In the genomic region with DNA sequence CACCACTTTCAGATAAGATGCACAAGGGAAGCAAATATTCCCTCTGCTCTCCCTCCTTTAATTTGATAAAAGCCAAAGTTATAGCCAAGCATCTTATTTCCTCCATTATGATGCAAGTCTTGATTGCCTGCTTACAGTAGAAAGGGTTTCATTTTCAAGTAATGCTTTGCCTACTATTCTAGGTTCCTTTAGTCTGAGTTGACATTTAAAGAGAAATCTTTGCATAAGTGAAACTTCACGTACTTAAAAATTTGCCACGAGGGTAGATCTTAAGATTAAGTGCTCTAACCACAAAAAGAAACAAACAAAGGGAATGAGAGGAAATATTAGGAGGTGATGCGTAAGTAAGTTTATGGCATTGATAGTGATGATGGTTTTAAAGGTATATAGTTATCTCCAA, we compare ENCODE assay signal across 8 cellular contexts.
DNase-seq lines count a peak whose midpoint lies in the region; ATAC-seq and TF ChIP-seq lines count a peak whose summit lies in the region.
"Had no signal": no experiment of that assay in that cellular context is flagged by ENCODE, and none has a peak within 500 bp of the region (broad histone marks: within the 10 kb centered on the region; RNA-seq: fewer than 3 reads in every experiment).

No MANE protein-coding gene starts in this region.

- RAD21 ChIA-PET in HCT116 (lab: Charles Lee; ENCODE audit: low non-redundant PET in 1 of 2, low total read pairs in 2 of 2, uncharacterized antibody in 2 of 2, unreplicated experiment in 2 of 2): no interaction called here

- intact Hi-C loops in HCT116 (cut with micrococcal nuclease): loop anchor here (10.0 kb wide), 1 partner anchor 157 kb away; no protein-coding TSS in a partner anchor

- TF ChIP-seq RAD21 in HCT116 (IDR thresholded peaks at IDR 0.05; ENCODE audit: low read depth): no peak

- H3K9ac ChIP-seq in HCT116 (ENCODE audit: low read length): no peak overlapping the region

- H3K79me2 ChIP-seq in HCT116 (ENCODE audit: insufficient read depth, low read length) (no peaks in the 10 kb centered on the region), hepatocyte (no peaks in the 10 kb centered on the region)

- POLR2A ChIA-PET in HCT116 (lab: Charles Lee): no interaction called here
- POLR2A ChIA-PET in RWPE1 (lab: Yijun Ruan, JAX; ENCODE audit: low non-redundant PET): no interaction called here
- POLR2A ChIA-PET in WTC11 (lab: Charles Lee): no interaction called here

- H2AFZ ChIP-seq in HCT116 (ENCODE audit: low read depth, low read length, poor library complexity, severe bottlenecking) (peak overlapping the region; percentile 52), hepatocyte (no peak overlapping the region)

- no peak overlapping the region; the same call in 1 of the 2 replicates for H3K27ac Mint-ChIP-seq in WTC11

- H3K36me3 Mint-ChIP-seq in WTC11: no peaks in the 10 kb centered on the region

- H4K20me1 ChIP-seq in HCT116 (ENCODE audit: insufficient read depth) (no peaks in the 10 kb centered on the region), hepatocyte (ENCODE audit: insufficient read depth, poor library complexity, severe bottlenecking) (no peaks in the 10 kb centered on the region)

- H3K27me3 ChIP-seq in HCT116 (ENCODE audit: insufficient read depth, low read length) (no peaks in the 10 kb centered on the region), hepatocyte (no peaks in the 10 kb centered on the region)
- H3K27me3 ChIP-seq: colonic mucosa had no signal

- 51% methylated on average over 3 of the region's 3 CpGs for WGBS in hepatocyte (ENCODE audit: low lambda C conversion rate, missing lambda C conversion rate)

- no peaks in the 10 kb centered on the region for H3K36me3 ChIP-seq in HCT116 (ENCODE audit: control insufficient read depth in 1 of 2, insufficient read depth in 2 of 2, low read length in 2 of 2)
- no peaks in the 10 kb centered on the region for H3K36me3 ChIP-seq in hepatocyte (replicated peaks; ENCODE audit: insufficient read depth, low read depth)
- H3K36me3 ChIP-seq: colonic mucosa had no signal

- H3K9me3 Mint-ChIP-seq in WTC11: no peaks in the 10 kb centered on the region

- CTCF ChIA-PET in HCT116 (lab: Charles Lee): interaction anchor here (1.2 to 1.6 kb wide), 2 partner anchors 23 to 45 kb away, joined by 4 to 6 read pairs; no protein-coding TSS in a partner anchor
- CTCF ChIA-PET in RWPE1 (lab: Yijun Ruan, JAX): interaction anchor here (4.2 kb wide), 1 partner anchor 23 kb away, joined by 11 read pairs; no protein-coding TSS in a partner anchor
- CTCF ChIA-PET in WTC11 (lab: Charles Lee): interaction anchor here (0.7 to 1.0 kb wide), 2 partner anchors 9 to 45 kb away, joined by 3 read pairs; no protein-coding TSS in a partner anchor

- H3K4me2 ChIP-seq in HCT116 (ENCODE audit: low read length) (no peak overlapping the region), hepatocyte (peak overlapping the region; percentile 31)

- no peak for TF ChIP-seq POLR2A in HCT116 (IDR thresholded peaks at IDR 0.05; ENCODE audit: borderline replicate concordance, extremely low read depth, insufficient read depth, insufficient read length)

- peak; percentile 88 for ATAC-seq in GM19324 (IDR thresholded peaks at IDR 0.05; ENCODE audit: low FRiP score, unreplicated experiment)
- no peak for ATAC-seq in HCT116
- peak; percentile 95 for ATAC-seq in HG03460 (IDR thresholded peaks at IDR 0.05; ENCODE audit: unreplicated experiment)
- ATAC-seq in WTC11: no peak
- ATAC-seq in SK-N-SH treated with all-trans-retinoic acid at 6 μM for 48 hours: no peak

- no peak for DNase-seq in HCT116 (ENCODE audit: low read depth, low spot score)
- DNase-seq in hepatocyte (ENCODE audit: low spot score): no peak
- DNase-seq in RWPE1 (ENCODE audit: low spot score): no peak
- no peak for DNase-seq in WTC11 (ENCODE audit: low spot score)
- DNase-seq: colonic mucosa had no signal

- no peaks in the 10 kb centered on the region for H3K4me1 ChIP-seq in HCT116 (ENCODE audit: control insufficient read depth in 1 of 2, insufficient read depth in 2 of 2, low read length in 2 of 2)
- H3K4me1 ChIP-seq in hepatocyte (ENCODE audit: insufficient read depth): no peaks in the 10 kb centered on the region
- H3K4me1 ChIP-seq: colonic mucosa had no signal

- no peak overlapping the region for H3K4me3 Mint-ChIP-seq in WTC11

- BruUV-seq in HCT116 (replicated peaks; lab: Mats Ljungman, UMichigan): no TSS peak

- no peaks in the 10 kb centered on the region for H3K9me2 ChIP-seq in HCT116 (ENCODE audit: insufficient read depth)
- H3K9me2 ChIP-seq in hepatocyte (replicated peaks; ENCODE audit: insufficient read depth): no peaks in the 10 kb centered on the region

- H3K27ac ChIP-seq in HCT116 (ENCODE audit: low read depth, low read length) (no peak overlapping the region), hepatocyte (no peak overlapping the region), RWPE1 (no peak overlapping the region)
- H3K27ac ChIP-seq: colonic mucosa had no signal

- no peaks in the 10 kb centered on the region for H3K27me3 Mint-ChIP-seq in WTC11 (ENCODE audit: low read depth)

- H3K9me3 ChIP-seq in HCT116 (ENCODE audit: control insufficient read depth in 1 of 2, insufficient read depth in 1 of 2, low read depth in 1 of 2, low read length in 2 of 2) (no peaks in the 10 kb centered on the region), hepatocyte (ENCODE audit: low read depth) (no peaks in the 10 kb centered on the region)
- H3K9me3 ChIP-seq: colonic mucosa had no signal

- no peak overlapping the region for H3K4me3 ChIP-seq in HCT116 (replicated peaks in 1 of 2; ENCODE audit: low read depth in 1 of 2, low read length in 2 of 2)
- no peak overlapping the region for H3K4me3 ChIP-seq in hepatocyte
- H3K4me3 ChIP-seq: colonic mucosa had no signal

- peaks cover 3% of the 10 kb centered on the region for H3K4me1 Mint-ChIP-seq in WTC11

- TF ChIP-seq CTCF in HCT116 (IDR thresholded peaks at IDR 0.05 in 2 of 3, conservative IDR thresholded peaks at IDR 0.05 in 1 of 3; ENCODE audit: borderline replicate concordance in 1 of 3, insufficient read depth in 1 of 3, low read depth in 2 of 3, low read length in 2 of 3) (no peak), hepatocyte (IDR thresholded peaks at IDR 0.05; ENCODE audit: poor library complexity) (no peak), RWPE1 (conservative IDR thresholded peaks at IDR 0.05; ENCODE audit: low read depth) (no peak), WTC11 (IDR thresholded peaks at IDR 0.05) (no peak)

TF ChIP-seq in HCT116, 20 proteins besides CTCF, POLR2A, EP300 and RAD21 (continues in another document):
- TF ChIP-seq, protein P1, sequence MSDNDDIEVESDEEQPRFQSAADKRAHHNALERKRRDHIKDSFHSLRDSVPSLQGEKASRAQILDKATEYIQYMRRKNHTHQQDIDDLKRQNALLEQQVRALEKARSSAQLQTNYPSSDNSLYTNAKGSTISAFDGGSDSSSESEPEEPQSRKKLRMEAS (IDR thresholded peaks at IDR 0.05): no peak
- TF ChIP-seq, protein P2, sequence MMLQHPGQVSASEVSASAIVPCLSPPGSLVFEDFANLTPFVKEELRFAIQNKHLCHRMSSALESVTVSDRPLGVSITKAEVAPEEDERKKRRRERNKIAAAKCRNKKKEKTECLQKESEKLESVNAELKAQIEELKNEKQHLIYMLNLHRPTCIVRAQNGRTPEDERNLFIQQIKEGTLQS (IDR thresholded peaks at IDR 0.05): no peak
- TF ChIP-seq SIN3A (IDR thresholded peaks at IDR 0.05; ENCODE audit: low read depth) (no peak), ZNF274 (IDR thresholded peaks at IDR 0.05; ENCODE audit: low read depth, low read length) (no peak), ZFX (IDR thresholded peaks at IDR 0.05) (no peak), FOSL1 (IDR thresholded peaks at IDR 0.05; ENCODE audit: low read depth) (no peak), EZH2phosphoT487 (IDR thresholded peaks at IDR 0.05; ENCODE audit: borderline replicate concordance) (no peak), YY1 (IDR thresholded peaks at IDR 0.05; ENCODE audit: extremely low read depth, insufficient replicate concordance, low read depth, low read length) (no peak), SP1 (IDR thresholded peaks at IDR 0.05; ENCODE audit: low read depth) (no peak)

TF ChIP-seq in WTC11, 78 proteins besides CTCF, POLR2A, EP300 and RAD21 (continues in another document):
- no peak for TF ChIP-seq RELA (CRISPR knock-in tag; IDR thresholded peaks at IDR 0.05; ENCODE audit: borderline replicate concordance)
- TF ChIP-seq, protein P1 (CRISPR knock-in tag; IDR thresholded peaks at IDR 0.05): no peak
- TF ChIP-seq ATF1 (CRISPR knock-in tag; IDR thresholded peaks at IDR 0.05): no peak
- TF ChIP-seq NFATC4 (CRISPR knock-in tag; IDR thresholded peaks at IDR 0.05): no peak

TF ChIP-seq in SK-N-SH treated with all-trans-retinoic acid at 6 μM for 48 hours, 23 proteins besides CTCF, POLR2A, EP300 and RAD21 (continues in another document):
- TF ChIP-seq, protein P3, sequence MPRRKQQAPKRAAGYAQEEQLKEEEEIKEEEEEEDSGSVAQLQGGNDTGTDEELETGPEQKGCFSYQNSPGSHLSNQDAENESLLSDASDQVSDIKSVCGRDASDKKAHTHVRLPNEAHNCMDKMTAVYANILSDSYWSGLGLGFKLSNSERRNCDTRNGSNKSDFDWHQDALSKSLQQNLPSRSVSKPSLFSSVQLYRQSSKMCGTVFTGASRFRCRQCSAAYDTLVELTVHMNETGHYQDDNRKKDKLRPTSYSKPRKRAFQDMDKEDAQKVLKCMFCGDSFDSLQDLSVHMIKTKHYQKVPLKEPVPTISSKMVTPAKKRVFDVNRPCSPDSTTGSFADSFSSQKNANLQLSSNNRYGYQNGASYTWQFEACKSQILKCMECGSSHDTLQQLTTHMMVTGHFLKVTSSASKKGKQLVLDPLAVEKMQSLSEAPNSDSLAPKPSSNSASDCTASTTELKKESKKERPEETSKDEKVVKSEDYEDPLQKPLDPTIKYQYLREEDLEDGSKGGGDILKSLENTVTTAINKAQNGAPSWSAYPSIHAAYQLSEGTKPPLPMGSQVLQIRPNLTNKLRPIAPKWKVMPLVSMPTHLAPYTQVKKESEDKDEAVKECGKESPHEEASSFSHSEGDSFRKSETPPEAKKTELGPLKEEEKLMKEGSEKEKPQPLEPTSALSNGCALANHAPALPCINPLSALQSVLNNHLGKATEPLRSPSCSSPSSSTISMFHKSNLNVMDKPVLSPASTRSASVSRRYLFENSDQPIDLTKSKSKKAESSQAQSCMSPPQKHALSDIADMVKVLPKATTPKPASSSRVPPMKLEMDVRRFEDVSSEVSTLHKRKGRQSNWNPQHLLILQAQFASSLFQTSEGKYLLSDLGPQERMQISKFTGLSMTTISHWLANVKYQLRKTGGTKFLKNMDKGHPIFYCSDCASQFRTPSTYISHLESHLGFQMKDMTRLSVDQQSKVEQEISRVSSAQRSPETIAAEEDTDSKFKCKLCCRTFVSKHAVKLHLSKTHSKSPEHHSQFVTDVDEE (CRISPR knock-in tag; IDR thresholded peaks at IDR 0.05): no peak
- TF ChIP-seq ZNF565 (CRISPR knock-in tag; conservative IDR thresholded peaks at IDR 0.05; ENCODE audit: low read depth) (no peak), ZNF8 (CRISPR knock-in tag; IDR thresholded peaks at IDR 0.05) (no peak), ISL1 (CRISPR knock-in tag; IDR thresholded peaks at IDR 0.05) (no peak), TOX (CRISPR knock-in tag; IDR thresholded peaks at IDR 0.05; ENCODE audit: borderline replicate concordance) (no peak), ZC3H10 (CRISPR knock-in tag; IDR thresholded peaks at IDR 0.05) (no peak)

Comparison
In these comparisons a context has a peak if more than half of its experiments do, and no peak if none do; other contexts are left out.
1. ATAC-seq: peak in GM19324 (single experiment) and HG03460 (single experiment); none in HCT116 (single experiment), WTC11 (single experiment) and SK-N-SH treated with all-trans-retinoic acid at 6 μM for 48 hours (single experiment).